Comparison of ENCODE assay signal across 28 cellular contexts in genomic region chr7:48307041-48307714, GRCh38.
DNase-seq lines count a peak whose midpoint lies in the region; ATAC-seq, FAIRE-seq and TF ChIP-seq lines count a peak whose summit lies in the region.
"Had no signal": no experiment of that assay in that cellular context is flagged by ENCODE, and none has a peak within 500 bp of the region (broad histone marks: within the 10 kb centered on the region; RNA-seq: fewer than 3 reads in every experiment).

No MANE protein-coding gene starts in this region.

- H3K27me3 ChIP-seq in bronchial epithelial cell (ENCODE audit: control insufficient read depth, insufficient read depth, low read length) (no peaks in the 10 kb centered on the region), foreskin keratinocyte (no peaks in the 10 kb centered on the region)

- TF ChIP-seq CTCF in bronchial epithelial cell (IDR thresholded peaks at IDR 0.05; ENCODE audit: insufficient read depth, low read length, severe bottlenecking) (no peak), foreskin keratinocyte (conservative IDR thresholded peaks at IDR 0.05) (no peak)

- H3K27ac ChIP-seq in foreskin keratinocyte, result peak overlapping the region; percentile 28
- H3K27ac ChIP-seq: A549, HL-60, SK-N-MC had no signal

- H3K36me3 ChIP-seq in bronchial epithelial cell (ENCODE audit: control insufficient read depth, insufficient read depth, low read length), result no peaks in the 10 kb centered on the region
- H3K36me3 ChIP-seq: HAP-1 had no signal

- peak; percentile 94 for ATAC-seq in foreskin keratinocyte
- ATAC-seq in GM21619 (IDR thresholded peaks at IDR 0.05; ENCODE audit: unreplicated experiment), result no peak
- ATAC-seq: A549, K562 had no signal

- no peak overlapping the region for H3K4me3 ChIP-seq in bronchial epithelial cell (ENCODE audit: low read depth, low read length)
- H3K4me3 ChIP-seq: A549, HAP-1, K562, SK-N-MC had no signal

- no peak for FAIRE-seq in bronchial epithelial cell (lab: Jason Lieb, UNC)
- FAIRE-seq: A549, G401.6, K562 had no signal

- DNase-seq in HT1080 (ENCODE audit: low read depth), result peak; percentile 10
- peak; percentile 11 for DNase-seq in M059J (ENCODE audit: low read depth)
- DNase-seq in bronchial epithelial cell (ENCODE audit: low read depth), result peak; percentile 94
- peak; percentile 70 to 84 for DNase-seq in foreskin keratinocyte
- no peak for DNase-seq in dedifferentiated amniotic fluid mesenchymal stem cell (ENCODE audit: extremely low spot score)
- no peak for DNase-seq in MV-4-11 (lab: John Stamatoyannopoulos, UW)
- DNase-seq: C1 segment of cervical spinal cord; CD4-positive, alpha-beta memory T cell; COR-L47; DMS53; GOT3; HFFc6; Kasumi-1; MM.1S; NCI-H1048; NCI-H1417; NCI-H1694; NCI-H2081; NCI-H2227 treated with DMSO at 0.1 percent for 48 hours; NCI-H526 treated with DMSO at 0.1 percent for 48 hours; SIG-M5 had no signal

- H3K4me1 ChIP-seq in foreskin keratinocyte, result peaks cover 28% of the 10 kb centered on the region
- H3K4me1 ChIP-seq: A549, HAP-1 had no signal

Comparison
In these comparisons a context has a peak if more than half of its experiments do, and no peak if none do; other contexts are left out.
1. DNase-seq: peak in HT1080 (single experiment), M059J (single experiment), bronchial epithelial cell (single experiment) and foreskin keratinocyte (2 of 2); none in dedifferentiated amniotic fluid mesenchymal stem cell (single experiment) and MV-4-11 (single experiment).